In the genomic region with DNA sequence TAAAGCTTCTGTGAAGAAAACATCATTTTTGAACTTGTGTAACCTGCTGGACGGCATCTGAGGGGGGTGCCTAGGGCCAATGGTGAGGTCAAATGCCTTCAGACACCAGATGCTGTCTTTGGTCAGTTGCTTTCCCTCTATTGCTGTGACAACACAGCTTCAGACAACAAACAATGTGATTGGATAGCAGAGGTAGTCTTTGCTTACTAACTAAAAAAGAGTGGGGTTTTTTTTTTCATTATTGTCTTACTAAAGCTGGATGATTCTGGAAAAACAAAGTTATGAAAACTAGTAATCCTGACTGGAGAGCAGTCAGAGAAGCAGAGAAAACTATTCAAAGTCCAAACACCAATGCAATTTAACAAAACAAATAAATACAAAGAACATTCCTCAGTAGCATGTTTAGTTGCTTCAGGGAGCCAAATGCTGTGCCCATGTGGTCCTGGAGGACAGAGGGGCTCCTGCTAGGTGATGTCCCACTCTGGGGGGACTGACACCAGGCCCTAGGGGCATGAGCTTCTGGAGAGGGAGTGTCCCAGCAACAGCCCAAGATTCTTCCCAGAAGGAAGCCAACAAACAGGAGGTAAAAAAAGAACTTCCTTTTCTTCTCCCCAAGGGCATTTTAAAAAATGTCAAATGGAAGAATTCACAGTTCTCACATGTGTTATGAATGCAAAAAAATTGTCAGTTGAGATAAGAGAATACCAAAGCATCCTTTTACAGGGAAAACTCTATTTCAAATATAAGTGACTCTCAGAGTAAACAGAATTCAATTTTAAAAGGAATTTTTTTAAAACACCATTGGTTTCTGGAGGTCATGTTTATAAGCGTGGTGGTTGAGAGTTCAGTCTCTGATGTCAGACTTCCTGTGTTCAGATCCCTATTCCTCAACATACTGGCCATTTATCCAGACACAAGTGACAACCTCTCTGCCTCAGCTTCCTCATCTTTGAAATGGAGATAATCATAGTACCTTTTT, we compare ENCODE assay signal across 9 cellular contexts.
DNase-seq lines count a peak whose midpoint lies in the region; ATAC-seq and TF ChIP-seq lines count a peak whose summit lies in the region.
"Had no signal": no experiment of that assay in that cellular context is flagged by ENCODE, and none has a peak within 500 bp of the region (broad histone marks: within the 10 kb centered on the region; RNA-seq: fewer than 3 reads in every experiment).

No MANE protein-coding gene starts in this region.

- DNase-seq in T-helper 2 cell treated with Interferon-gamma antibody and Interleukin-4, amounts not matched to agents 5 μg/mL and 100 μg/mL, for 36 hours (ENCODE audit: low spot score): no peak
- DNase-seq in T-helper 2 cell (no peak), caudate nucleus (lab: John Stamatoyannopoulos, UW) (peak in 1 of 61 donors; percentile 3), lower lobe of right lung (no peak), thyroid gland (no peak), GM13976 (ENCODE audit: low spot score) (no peak), NCI-H526 treated with DMSO at 0.1 percent for 48 hours (lab: John Stamatoyannopoulos, UW) (no peak)
- DNase-seq: NCI-H510A treated with DMSO at 0.1 percent for 48 hours had no signal

- H3K4me3 ChIP-seq in lower lobe of right lung (no peak overlapping the region), thyroid gland (replicated peaks in 1 of 3) (no peak overlapping the region)

- no peaks in the 10 kb centered on the region for H3K4me1 Mint-ChIP-seq in T-helper 2 cell treated with Interferon-gamma antibody and Interleukin-4, amounts not matched to agents 5 μg/mL and 100 μg/mL, for 36 hours (ENCODE audit: low read depth)

- H3K36me3 ChIP-seq in lower lobe of right lung (peaks cover 21% of the 10 kb centered on the region), thyroid gland (no peaks in the 10 kb centered on the region)

- H3K27ac ChIP-seq in caudate nucleus (ENCODE audit: low read depth, low read length): peak overlapping the region; percentile 82
- H3K27ac ChIP-seq in lower lobe of right lung: peak overlapping the region; percentile 80
- peak overlapping the region; percentile 34 to 59 (median 44) for H3K27ac ChIP-seq in thyroid gland

- in situ Hi-C loops in GM13976 (cut with MboI; ENCODE audit: low sequenced_read_pairs, unreplicated experiment): no loop called here

- H3K27ac Mint-ChIP-seq in T-helper 2 cell treated with Interferon-gamma antibody and Interleukin-4, amounts not matched to agents 5 μg/mL and 100 μg/mL, for 36 hours: peak overlapping the region; percentile 47

- H3K4me1 ChIP-seq in lower lobe of right lung: peaks cover 18% of the 10 kb centered on the region
- peaks cover 7 to 18% of the 10 kb centered on the region in 2 donors for H3K4me1 ChIP-seq in thyroid gland

- no peaks in the 10 kb centered on the region for H3K27me3 Mint-ChIP-seq in T-helper 2 cell treated with Interferon-gamma antibody and Interleukin-4, amounts not matched to agents 5 μg/mL and 100 μg/mL, for 36 hours (ENCODE audit: low read depth)

- H3K4me3 Mint-ChIP-seq in T-helper 2 cell treated with Interferon-gamma antibody and Interleukin-4, amounts not matched to agents 5 μg/mL and 100 μg/mL, for 36 hours: no peak overlapping the region

- intact Hi-C loops in lower lobe of right lung (cut with DNase I) (no loop called here), thyroid gland (cut with DNase I) (no loop called here)

- H3K9me3 Mint-ChIP-seq in T-helper 2 cell treated with Interferon-gamma antibody and Interleukin-4, amounts not matched to agents 5 μg/mL and 100 μg/mL, for 36 hours: no peaks in the 10 kb centered on the region

- H3K36me3 Mint-ChIP-seq in T-helper 2 cell treated with Interferon-gamma antibody and Interleukin-4, amounts not matched to agents 5 μg/mL and 100 μg/mL, for 36 hours (ENCODE audit: low read depth): peaks cover 35% of the 10 kb centered on the region

- TF ChIP-seq CTCF in lower lobe of right lung (IDR thresholded peaks at IDR 0.05) (no peak), thyroid gland (IDR thresholded peaks at IDR 0.05) (no peak), GM13976 (IDR thresholded peaks at IDR 0.05; ENCODE audit: borderline replicate concordance, control extremely low read depth, extremely low read depth, insufficient read depth, missing control alignments) (no peak)

- peak; percentile 72 to 76 for ATAC-seq in lower lobe of right lung
- no peak for ATAC-seq in HG03521 (IDR thresholded peaks at IDR 0.05; ENCODE audit: unreplicated experiment)

- no peak for TF ChIP-seq POLR2A in thyroid gland (IDR thresholded peaks at IDR 0.05)

- H3K27me3 ChIP-seq in lower lobe of right lung (ENCODE audit: low read depth) (no peaks in the 10 kb centered on the region), thyroid gland (no peaks in the 10 kb centered on the region)

- 55 to 65% methylated on average over 2 of the region's 2 CpGs for WGBS in thyroid gland, 2 donors

- H3K9me3 ChIP-seq in lower lobe of right lung: no peaks in the 10 kb centered on the region
- H3K9me3 ChIP-seq in thyroid gland: no peaks in the 10 kb centered on the region
